Comparison of ENCODE assay signal across 8 cellular contexts in the genomic region with DNA sequence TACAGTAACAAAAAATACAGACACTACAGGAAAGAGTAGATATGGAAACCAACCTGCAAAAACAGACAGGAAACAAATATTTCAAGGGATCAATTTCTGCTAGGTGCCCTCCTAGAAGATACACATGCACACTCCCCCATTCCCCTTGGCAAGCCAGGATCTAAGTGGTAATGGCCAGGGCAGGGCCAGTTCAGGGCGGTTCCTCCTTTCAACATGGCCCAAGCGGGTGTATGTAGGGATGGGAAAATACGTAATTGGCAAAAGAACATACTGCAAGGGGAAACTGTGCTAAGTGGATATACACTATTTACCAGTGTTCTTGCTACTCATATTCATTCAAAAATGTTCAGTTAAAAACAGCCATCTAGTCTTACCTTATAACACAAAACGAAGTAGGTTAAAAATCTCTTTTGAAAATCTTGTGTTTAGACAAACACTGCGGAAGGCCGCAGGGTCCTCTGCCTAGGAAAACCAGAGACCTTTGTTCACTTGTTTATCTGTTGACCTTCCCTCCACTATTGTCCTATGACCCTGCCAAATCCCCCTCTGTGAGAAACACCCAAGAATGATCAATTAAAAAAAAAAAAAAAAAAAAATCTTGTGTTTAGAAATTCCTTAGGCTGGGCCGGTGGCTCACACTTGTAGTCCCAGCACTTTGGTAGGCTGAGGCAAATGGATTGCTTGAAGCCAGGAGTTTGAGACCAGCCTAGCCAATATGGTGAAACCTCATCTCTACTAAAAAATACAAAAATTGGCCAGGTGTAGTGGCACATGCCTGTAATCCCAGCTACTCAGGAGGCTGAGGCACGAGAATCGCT. TPM values are rescaled to one million over a fixed set of nuclear protein-coding genes. Genes with fewer than 3 reads are reported as not detected.
A peak's percentile ranks its signal among the peaks of the same experiment; 100 is the strongest.
DNase-seq lines count a peak whose midpoint lies in the region; TF ChIP-seq lines count a peak whose summit lies in the region.
"Not testable (repeated sequence)": the region's sequence is repeated elsewhere in the genome, so short reads cannot be mapped to it uniquely, and the experiment has no call there.

No MANE protein-coding gene starts in this region.

- peaks cover 19% of the 10 kb centered on the region for H3K79me2 ChIP-seq in trophoblast cell (ENCODE audit: control insufficient read depth, insufficient read depth, low read length, poor library complexity)

- DNase-seq in CD1c-positive myeloid dendritic cell (ENCODE audit: extremely low spot score) (peak; percentile 30), OCI-M1 (lab: John Stamatoyannopoulos, UW) (peak; percentile 31)
- DNase-seq in activated T-cell treated with anti-CD3 and anti-CD28 coated beads, Interleukin-2, amount 50 U/mL, for 24 hours; right atrium auricular region (ENCODE audit: low spot score); trophoblast cell; tibial artery: not testable (repeated sequence)

- not testable (repeated sequence) for H3K4me3 ChIP-seq in right atrium auricular region; mucosa of rectum (ENCODE audit: low read length in 2 of 2); trophoblast cell (ENCODE audit: low read depth, low read length); tibial artery

- H3K4me2 ChIP-seq in trophoblast cell (ENCODE audit: low read length), result not testable (repeated sequence)

- H3K27me3 Mint-ChIP-seq in activated T-cell treated with anti-CD3 and anti-CD28 coated beads, Interleukin-2, amount 50 U/mL, for 24 hours; dendritic cell treated with granulocyte-macrophage colony-stimulating factor and Interleukin-4, amounts not matched to agents 40 ng/mL and 50 ng/mL, for 4 days: not testable (repeated sequence)

- not testable (repeated sequence) for H3K9me3 ChIP-seq in right atrium auricular region; mucosa of rectum (ENCODE audit: control insufficient read depth in 2 of 2, low read length in 2 of 2); trophoblast cell (ENCODE audit: insufficient read depth, low read depth, low read length); tibial artery

- peaks cover 11% of the 10 kb centered on the region for H3K36me3 Mint-ChIP-seq in activated T-cell treated with anti-CD3 and anti-CD28 coated beads, Interleukin-2, amount 50 U/mL, for 24 hours (ENCODE audit: low read depth)
- peaks cover 44% of the 10 kb centered on the region for H3K36me3 Mint-ChIP-seq in dendritic cell treated with granulocyte-macrophage colony-stimulating factor and Interleukin-4, amounts not matched to agents 40 ng/mL and 50 ng/mL, for 4 days (ENCODE audit: low read depth)

- H3K4me3 Mint-ChIP-seq in activated T-cell treated with anti-CD3 and anti-CD28 coated beads, Interleukin-2, amount 50 U/mL, for 24 hours; dendritic cell treated with granulocyte-macrophage colony-stimulating factor and Interleukin-4, amounts not matched to agents 40 ng/mL and 50 ng/mL, for 4 days: not testable (repeated sequence)

- peaks cover 85% of the 10 kb centered on the region for H3K4me1 Mint-ChIP-seq in activated T-cell treated with anti-CD3 and anti-CD28 coated beads, Interleukin-2, amount 50 U/mL, for 24 hours (ENCODE audit: low read depth)
- peaks cover 79% of the 10 kb centered on the region for H3K4me1 Mint-ChIP-seq in dendritic cell treated with granulocyte-macrophage colony-stimulating factor and Interleukin-4, amounts not matched to agents 40 ng/mL and 50 ng/mL, for 4 days (ENCODE audit: low read depth)

- peak overlapping the region; percentile 54 for H2BK5ac ChIP-seq in trophoblast cell (ENCODE audit: low read depth, low read length, poor library complexity)

- H3K36me3 ChIP-seq in right atrium auricular region; mucosa of rectum (ENCODE audit: control insufficient read depth in 2 of 2, insufficient read depth in 2 of 2, low read length in 2 of 2); trophoblast cell (ENCODE audit: control insufficient read depth in 1 of 2, insufficient read depth in 2 of 2, low read length in 2 of 2); tibial artery: not testable (repeated sequence)

- H3K27ac Mint-ChIP-seq in activated T-cell treated with anti-CD3 and anti-CD28 coated beads, Interleukin-2, amount 50 U/mL, for 24 hours, result peak overlapping the region; percentile 23
- H3K27ac Mint-ChIP-seq in dendritic cell treated with granulocyte-macrophage colony-stimulating factor and Interleukin-4, amounts not matched to agents 40 ng/mL and 50 ng/mL, for 4 days, result peak overlapping the region; percentile 87

- not testable (repeated sequence) for H3K9ac ChIP-seq in mucosa of rectum (ENCODE audit: low read depth in 1 of 2, low read length in 2 of 2); trophoblast cell (ENCODE audit: low read length)

- peak overlapping the region; percentile 61 for H4K91ac ChIP-seq in trophoblast cell (ENCODE audit: low read depth, low read length)

- H3K18ac ChIP-seq in trophoblast cell (ENCODE audit: low read length), result not testable (repeated sequence)

- not testable (repeated sequence) for TF ChIP-seq CTCF in right atrium auricular region (IDR thresholded peaks at IDR 0.05); tibial artery (IDR thresholded peaks at IDR 0.05)

- H4K12ac ChIP-seq in trophoblast cell (ENCODE audit: low read depth, low read length), result not testable (repeated sequence)

- H3K27me3 ChIP-seq in right atrium auricular region; mucosa of rectum (ENCODE audit: control insufficient read depth in 2 of 2, insufficient read depth in 2 of 2, low read length in 2 of 2); trophoblast cell (ENCODE audit: insufficient read depth, low read length); tibial artery: not testable (repeated sequence)

- not testable (repeated sequence) for H4K8ac ChIP-seq in trophoblast cell (ENCODE audit: low read depth, low read length)

- H3K23ac ChIP-seq in trophoblast cell (ENCODE audit: low read length), result not testable (repeated sequence)

- peak overlapping the region; percentile 48 for H3K14ac ChIP-seq in trophoblast cell (ENCODE audit: low read length)

- H3K27ac ChIP-seq in right atrium auricular region, result peak overlapping the region; percentile 56 to 64
- peak overlapping the region; percentile 63 to 86 for H3K27ac ChIP-seq in mucosa of rectum (ENCODE audit: low read depth in 2 of 2, low read length in 2 of 2)
- peak overlapping the region; percentile 13 for H3K27ac ChIP-seq in trophoblast cell (ENCODE audit: low read depth, low read length)
- H3K27ac ChIP-seq in tibial artery, result peak overlapping the region; percentile 46 to 48

- H2AK5ac ChIP-seq in trophoblast cell (ENCODE audit: low read length), result peak overlapping the region; percentile 98

- not testable (repeated sequence) for H3K9me3 Mint-ChIP-seq in activated T-cell treated with anti-CD3 and anti-CD28 coated beads, Interleukin-2, amount 50 U/mL, for 24 hours; dendritic cell treated with granulocyte-macrophage colony-stimulating factor and Interleukin-4, amounts not matched to agents 40 ng/mL and 50 ng/mL, for 4 days

- H3K4ac ChIP-seq in trophoblast cell (ENCODE audit: low read depth, low read length), result peak overlapping the region; percentile 94

- H2BK12ac ChIP-seq in trophoblast cell (ENCODE audit: low read length), result peak overlapping the region; percentile 69

- H3K4me1 ChIP-seq in right atrium auricular region (peaks cover 0 to 68% of the 10 kb centered on the region in 2 donors), mucosa of rectum (ENCODE audit: control insufficient read depth in 2 of 2, insufficient read depth in 2 of 2, low read length in 2 of 2) (peaks cover 34 to 48% of the 10 kb centered on the region in 2 donors), trophoblast cell (ENCODE audit: control insufficient read depth in 1 of 2, insufficient read depth in 2 of 2, low read length in 2 of 2) (peaks cover 25% of the 10 kb centered on the region in 2 experiments), tibial artery (peaks cover 0 to 88% (median 48%) of the 10 kb centered on the region in 4 donors)

- not testable (repeated sequence) for H2BK120ac ChIP-seq in trophoblast cell (ENCODE audit: insufficient read depth, low read length, poor library complexity)

- intact Hi-C loops in dendritic cell treated with granulocyte-macrophage colony-stimulating factor and Interleukin-4, amounts not matched to agents 40 ng/mL and 50 ng/mL, for 4 days (cut with micrococcal nuclease), result loop anchor here (5.0 kb wide), 1 partner anchor 39 kb away; no protein-coding TSS in a partner anchor
- intact Hi-C loops in tibial artery (cut with DNase I; ENCODE audit: low total_unique reads), result loop anchor here (10.0 kb wide), 1 partner anchor 56 kb away; no protein-coding TSS in a partner anchor

- WGBS in trophoblast cell (ENCODE audit: extremely low coverage, insufficient coverage, insufficient read length), result no CpG with 5 or more reads among the region's 9 CpGs

- H2AFZ ChIP-seq in trophoblast cell (ENCODE audit: insufficient read depth, low read length, poor library complexity), result not testable (repeated sequence)

- peaks cover 11% of the 10 kb centered on the region for H3K79me1 ChIP-seq in trophoblast cell (ENCODE audit: low read length)

RNA-seq across cellular contexts. Expression of a gene that starts 53.9 kb away (rescaled TPM):
- total RNA-seq in right atrium auricular region, result 10 to 100 TPM; 66.3 to 89.8 TPM
- polyA plus RNA-seq in trophoblast cell (2013), result 89.1 and 90.0 TPM in 2 replicates

Comparison
In these comparisons a context has a peak if more than half of its experiments do, and no peak if none do; other contexts are left out.
1. H3K27ac ChIP-seq: peak in every context shown above with its lines; median percentile 74 in mucosa of rectum; 60 in right atrium auricular region; 47 in tibial artery; 13 in trophoblast cell.